23 cellular contexts compared by ENCODE assay signal in the genomic region with DNA sequence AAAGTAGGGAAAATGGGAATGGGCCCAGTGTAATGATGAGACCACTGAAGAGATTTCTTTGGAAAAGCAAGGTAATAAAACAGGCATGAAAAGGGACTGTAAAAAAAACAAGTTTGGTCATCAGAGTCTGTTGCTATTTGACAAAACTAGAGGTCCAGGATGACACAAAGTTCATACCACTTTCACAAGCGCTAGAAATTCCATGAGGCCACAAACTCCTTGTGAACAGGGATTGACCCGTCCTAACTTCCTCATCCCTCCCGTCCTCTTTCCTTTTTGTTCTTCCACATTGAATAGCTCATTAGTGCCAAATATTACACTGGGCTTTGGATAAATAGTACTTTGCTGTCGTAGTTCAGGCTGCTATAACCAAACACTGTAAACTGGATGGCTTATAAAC.
"Had no signal": no experiment of that assay in that cellular context is flagged by ENCODE, and none has a peak within 500 bp of the region (broad histone marks: within the 10 kb centered on the region; RNA-seq: fewer than 3 reads in every experiment).

No MANE protein-coding gene starts in this region.

- H2AFZ ChIP-seq: hepatocyte had no signal

- H3K36me3 Mint-ChIP-seq: stimulated activated effector memory CD8-positive, alpha-beta T cell treated with anti-CD3 and anti-CD28 coated beads, Interleukin-12 subunit alpha, Interleukin-12 subunit beta, amount 100 ng/mL, for 72 hours had no signal

- H3K27ac Mint-ChIP-seq: effector memory CD8-positive, alpha-beta T cell; stimulated activated effector memory CD8-positive, alpha-beta T cell treated with anti-CD3 and anti-CD28 coated beads, Interleukin-12 subunit alpha, Interleukin-12 subunit beta, amount 100 ng/mL, for 72 hours; type B pancreatic cell had no signal

- H3K4me2 ChIP-seq: hepatocyte, smooth muscle cell had no signal

- H3K4me3 ChIP-seq: colonic mucosa, gastroesophageal sphincter, heart left ventricle, hepatocyte, left lung, pancreas, smooth muscle cell, stomach, thyroid gland had no signal

- H3K9me3 Mint-ChIP-seq: effector memory CD8-positive, alpha-beta T cell; naive thymus-derived CD8-positive, alpha-beta T cell; stimulated activated effector memory CD8-positive, alpha-beta T cell treated with anti-CD3 and anti-CD28 coated beads, Interleukin-12 subunit alpha, Interleukin-12 subunit beta, amount 100 ng/mL, for 72 hours; type B pancreatic cell had no signal

- ATAC-seq: effector memory CD8-positive, alpha-beta T cell; foreskin keratinocyte; gastroesophageal sphincter; heart left ventricle; left cardiac atrium; left lung; naive thymus-derived CD8-positive, alpha-beta T cell; pancreas; sciatic nerve; stimulated activated effector memory CD8-positive, alpha-beta T cell treated with anti-CD3 and anti-CD28 coated beads, Interleukin-12 subunit alpha, Interleukin-12 subunit beta, amount 100 ng/mL, for 72 hours had no signal

- H3K9me3 ChIP-seq: colonic mucosa, gastroesophageal sphincter, heart left ventricle, left lung, neutrophil, pancreas, stomach, thyroid gland had no signal

- H3K4me3 Mint-ChIP-seq: effector memory CD8-positive, alpha-beta T cell; naive thymus-derived CD8-positive, alpha-beta T cell; stimulated activated effector memory CD8-positive, alpha-beta T cell treated with anti-CD3 and anti-CD28 coated beads, Interleukin-12 subunit alpha, Interleukin-12 subunit beta, amount 100 ng/mL, for 72 hours; type B pancreatic cell had no signal

- FAIRE-seq: endometrium, pancreas had no signal

- H3K27me3 ChIP-seq: colonic mucosa, foreskin keratinocyte, gastroesophageal sphincter, heart left ventricle, hepatocyte, left lung, neutrophil, pancreas, stomach, thyroid gland had no signal

- H3K27me3 Mint-ChIP-seq: effector memory CD8-positive, alpha-beta T cell; naive thymus-derived CD8-positive, alpha-beta T cell; type B pancreatic cell had no signal

- H3K4me1 Mint-ChIP-seq: naive thymus-derived CD8-positive, alpha-beta T cell; stimulated activated effector memory CD8-positive, alpha-beta T cell treated with anti-CD3 and anti-CD28 coated beads, Interleukin-12 subunit alpha, Interleukin-12 subunit beta, amount 100 ng/mL, for 72 hours had no signal

- H3K79me2 ChIP-seq: hepatocyte had no signal

- H3K36me3 ChIP-seq: colonic mucosa, gastroesophageal sphincter, left lung, neutrophil, pancreas, stomach, thyroid gland had no signal

- DNase-seq: colonic mucosa; dermis blood vessel endothelial cell; effector memory CD8-positive, alpha-beta T cell; foreskin keratinocyte; heart left ventricle; left cardiac atrium; left lung; naive thymus-derived CD8-positive, alpha-beta T cell; pancreas; stimulated activated CD4-positive, alpha-beta T cell treated with anti-CD3 and anti-CD28 coated beads, Interleukin-12 subunit alpha, Interleukin-12 subunit beta, amount 100 ng/mL, for 4 hours; stimulated activated CD4-positive, alpha-beta T cell treated with anti-CD3 and anti-CD28 coated beads, Interleukin-1b, Interleukin-23, amount 100 ng/mL, for 48 hours; stimulated activated CD4-positive, alpha-beta T cell treated with anti-CD3 and anti-CD28 coated beads, Interleukin-4, amount 100 ng/mL, for 1 hour; stimulated activated naive CD4-positive, alpha-beta T cell treated with Interleukin-2 at 50 U/mL for 16 hours; stomach; thyroid gland had no signal

- H3K27ac ChIP-seq: colonic mucosa, foreskin keratinocyte, gastroesophageal sphincter, heart left ventricle, hepatocyte, left lung, neutrophil, pancreas, stomach, thyroid gland had no signal

- H3K4me1 ChIP-seq: foreskin keratinocyte, left lung, thyroid gland had no signal
